Comparison of ENCODE assay signal across 22 cellular contexts in the genomic region with DNA sequence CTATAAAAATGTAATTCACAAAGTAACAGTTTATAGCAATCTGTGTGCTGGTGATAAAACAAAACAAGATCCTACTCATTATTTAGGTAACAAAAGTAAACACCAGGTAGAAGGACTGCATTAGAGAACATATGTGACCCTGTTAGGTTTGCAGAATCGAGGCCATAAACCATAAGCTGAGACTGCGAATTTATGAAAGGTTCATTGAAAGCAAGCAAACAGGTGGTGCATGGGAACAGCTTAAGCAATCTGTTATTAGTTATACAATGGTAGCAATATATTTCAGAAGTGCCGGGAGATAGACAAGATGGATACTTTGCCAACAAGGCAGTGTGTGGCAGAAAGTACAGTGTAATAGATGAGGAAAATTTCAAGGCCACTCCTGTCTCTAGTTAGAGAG. TPM values are rescaled to one million over a fixed set of nuclear protein-coding genes. Genes with fewer than 3 reads are reported as not detected.
DNase-seq lines count a peak whose midpoint lies in the region; ATAC-seq and TF ChIP-seq lines count a peak whose summit lies in the region.
"Had no signal": no experiment of that assay in that cellular context is flagged by ENCODE, and none has a peak within 500 bp of the region (broad histone marks: within the 10 kb centered on the region; RNA-seq: fewer than 3 reads in every experiment).

No MANE protein-coding gene starts in this region.

- H3K9me3 Mint-ChIP-seq in activated naive CD4-positive, alpha-beta T cell treated with anti-CD3 and anti-CD28 coated beads, Interleukin-2, amount 50 U/mL, for 24 hours = no peaks in the 10 kb centered on the region
- H3K9me3 Mint-ChIP-seq in stimulated activated effector memory CD8-positive, alpha-beta T cell treated with anti-CD3 and anti-CD28 coated beads, Interleukin-12 subunit alpha, Interleukin-12 subunit beta, amount 100 ng/mL, for 72 hours = no peaks in the 10 kb centered on the region
- H3K9me3 Mint-ChIP-seq: CD4-positive, CD25-positive, alpha-beta regulatory T cell; memory B cell; nephron progenitor cell had no signal

- H3K27ac Mint-ChIP-seq in activated naive CD4-positive, alpha-beta T cell treated with anti-CD3 and anti-CD28 coated beads, Interleukin-2, amount 50 U/mL, for 24 hours = peak overlapping the region; percentile 82
- H3K27ac Mint-ChIP-seq in T-helper 17 cell = peak overlapping the region; percentile 60
- H3K27ac Mint-ChIP-seq in stimulated activated effector memory CD8-positive, alpha-beta T cell treated with anti-CD3 and anti-CD28 coated beads, Interleukin-12 subunit alpha, Interleukin-12 subunit beta, amount 100 ng/mL, for 72 hours = peak overlapping the region; percentile 83
- H3K27ac Mint-ChIP-seq: nephron progenitor cell had no signal

- H3K4me3 Mint-ChIP-seq in activated naive CD4-positive, alpha-beta T cell treated with anti-CD3 and anti-CD28 coated beads, Interleukin-2, amount 50 U/mL, for 24 hours = no peak overlapping the region
- H3K4me3 Mint-ChIP-seq in T-helper 17 cell = no peak overlapping the region
- H3K4me3 Mint-ChIP-seq in stimulated activated effector memory CD8-positive, alpha-beta T cell treated with anti-CD3 and anti-CD28 coated beads, Interleukin-12 subunit alpha, Interleukin-12 subunit beta, amount 100 ng/mL, for 72 hours = no peak overlapping the region
- H3K4me3 Mint-ChIP-seq: CD4-positive, CD25-positive, alpha-beta regulatory T cell; memory B cell; nephron progenitor cell had no signal

- H3K9me3 ChIP-seq in T-helper 17 cell (ENCODE audit: control insufficient read depth, low read length, poor library complexity, severe bottlenecking) = no peaks in the 10 kb centered on the region
- H3K9me3 ChIP-seq: gastroesophageal sphincter, SJSA1, thoracic aorta had no signal

- intact Hi-C loops in dorsolateral prefrontal cortex (cut with DNase I) = loop anchor here in 1 of 2 donors (2.0 kb wide), 1 partner anchor 23 kb away; a partner anchor contains a TSS

- H3K4me1 Mint-ChIP-seq in activated naive CD4-positive, alpha-beta T cell treated with anti-CD3 and anti-CD28 coated beads, Interleukin-2, amount 50 U/mL, for 24 hours = peaks cover 22% of the 10 kb centered on the region
- H3K4me1 Mint-ChIP-seq in T-helper 17 cell = peaks cover 9% of the 10 kb centered on the region
- peaks cover 23% of the 10 kb centered on the region for H3K4me1 Mint-ChIP-seq in stimulated activated effector memory CD8-positive, alpha-beta T cell treated with anti-CD3 and anti-CD28 coated beads, Interleukin-12 subunit alpha, Interleukin-12 subunit beta, amount 100 ng/mL, for 72 hours
- H3K4me1 Mint-ChIP-seq: memory B cell had no signal

- DNase-seq in activated naive CD4-positive, alpha-beta T cell treated with Interleukin-2 at 50 U/mL for 16 hours = no peak
- DNase-seq in T-helper 17 cell (no peak), dorsolateral prefrontal cortex (no peak), NCI-H2029 (lab: John Stamatoyannopoulos, UW) (no peak)
- DNase-seq in stimulated activated effector memory CD8-positive, alpha-beta T cell treated with anti-CD3 and anti-CD28 coated beads, Interleukin-12 subunit alpha, Interleukin-12 subunit beta, amount 100 ng/mL, for 72 hours (ENCODE audit: low spot score in 2 of 2) = no peak
- DNase-seq: activated CD4-positive, CD25-positive, alpha-beta regulatory T cell treated with anti-CD3 and anti-CD28 coated beads, Interleukin-2, amount 50 U/mL, for 72 hours; activated naive CD4-positive, alpha-beta T cell treated with anti-CD3 and anti-CD28 coated beads, Interleukin-2, amount 50 U/mL, for 16 hours; CD4-positive, CD25-positive, alpha-beta regulatory T cell; dermis blood vessel endothelial cell; DMS153; GF-D8; kidney; NCI-H1436; nephron progenitor cell; PC-9 had no signal

- ATAC-seq in T-helper 17 cell (no peak), HG02852 (IDR thresholded peaks at IDR 0.05; ENCODE audit: unreplicated experiment) (no peak)
- ATAC-seq in stimulated activated effector memory CD8-positive, alpha-beta T cell treated with anti-CD3 and anti-CD28 coated beads, Interleukin-12 subunit alpha, Interleukin-12 subunit beta, amount 100 ng/mL, for 72 hours = no peak
- ATAC-seq: gastroesophageal sphincter had no signal

- no peak overlapping the region for H3K4me3 ChIP-seq in dorsolateral prefrontal cortex
- H3K4me3 ChIP-seq: gastroesophageal sphincter, PC-9, SJSA1, thoracic aorta had no signal

- H3K27me3 ChIP-seq in dorsolateral prefrontal cortex = no peaks in the 10 kb centered on the region
- H3K27me3 ChIP-seq: gastroesophageal sphincter, SJSA1 had no signal

- H3K27ac ChIP-seq in dorsolateral prefrontal cortex = peak overlapping the region in 58 of 59 donors; percentile 5 to 96 (median 87)
- H3K27ac ChIP-seq: epithelial cell of prostate, gastroesophageal sphincter, PC-9, SJSA1 had no signal

- TF ChIP-seq CTCF in dorsolateral prefrontal cortex (IDR thresholded peaks at IDR 0.05 in 54 of 56, conservative IDR thresholded peaks at IDR 0.05 in 2 of 56; ENCODE audit: low read depth in 1 of 56, partially characterized antibody in 56 of 56) = no peak

- H3K27me3 Mint-ChIP-seq in activated naive CD4-positive, alpha-beta T cell treated with anti-CD3 and anti-CD28 coated beads, Interleukin-2, amount 50 U/mL, for 24 hours = no peaks in the 10 kb centered on the region
- no peaks in the 10 kb centered on the region for H3K27me3 Mint-ChIP-seq in T-helper 17 cell
- H3K27me3 Mint-ChIP-seq: CD4-positive, CD25-positive, alpha-beta regulatory T cell; memory B cell had no signal

- H3K36me3 Mint-ChIP-seq in activated naive CD4-positive, alpha-beta T cell treated with anti-CD3 and anti-CD28 coated beads, Interleukin-2, amount 50 U/mL, for 24 hours = peaks cover 20% of the 10 kb centered on the region
- H3K36me3 Mint-ChIP-seq in T-helper 17 cell (ENCODE audit: low read depth) = peaks cover 10% of the 10 kb centered on the region
- peaks cover 97% of the 10 kb centered on the region for H3K36me3 Mint-ChIP-seq in stimulated activated effector memory CD8-positive, alpha-beta T cell treated with anti-CD3 and anti-CD28 coated beads, Interleukin-12 subunit alpha, Interleukin-12 subunit beta, amount 100 ng/mL, for 72 hours

RNA-seq across cellular contexts. Expression of a gene that starts 23.5 kb away (rescaled TPM):
- total RNA-seq in T-helper 17 cell (10 to 100 TPM; 71.6 to 77.0 TPM), dorsolateral prefrontal cortex (10 to 100 TPM; 23.1 to 48.5 (median 32.7) TPM)
